10 cellular contexts compared by ENCODE assay signal in the genomic region with DNA sequence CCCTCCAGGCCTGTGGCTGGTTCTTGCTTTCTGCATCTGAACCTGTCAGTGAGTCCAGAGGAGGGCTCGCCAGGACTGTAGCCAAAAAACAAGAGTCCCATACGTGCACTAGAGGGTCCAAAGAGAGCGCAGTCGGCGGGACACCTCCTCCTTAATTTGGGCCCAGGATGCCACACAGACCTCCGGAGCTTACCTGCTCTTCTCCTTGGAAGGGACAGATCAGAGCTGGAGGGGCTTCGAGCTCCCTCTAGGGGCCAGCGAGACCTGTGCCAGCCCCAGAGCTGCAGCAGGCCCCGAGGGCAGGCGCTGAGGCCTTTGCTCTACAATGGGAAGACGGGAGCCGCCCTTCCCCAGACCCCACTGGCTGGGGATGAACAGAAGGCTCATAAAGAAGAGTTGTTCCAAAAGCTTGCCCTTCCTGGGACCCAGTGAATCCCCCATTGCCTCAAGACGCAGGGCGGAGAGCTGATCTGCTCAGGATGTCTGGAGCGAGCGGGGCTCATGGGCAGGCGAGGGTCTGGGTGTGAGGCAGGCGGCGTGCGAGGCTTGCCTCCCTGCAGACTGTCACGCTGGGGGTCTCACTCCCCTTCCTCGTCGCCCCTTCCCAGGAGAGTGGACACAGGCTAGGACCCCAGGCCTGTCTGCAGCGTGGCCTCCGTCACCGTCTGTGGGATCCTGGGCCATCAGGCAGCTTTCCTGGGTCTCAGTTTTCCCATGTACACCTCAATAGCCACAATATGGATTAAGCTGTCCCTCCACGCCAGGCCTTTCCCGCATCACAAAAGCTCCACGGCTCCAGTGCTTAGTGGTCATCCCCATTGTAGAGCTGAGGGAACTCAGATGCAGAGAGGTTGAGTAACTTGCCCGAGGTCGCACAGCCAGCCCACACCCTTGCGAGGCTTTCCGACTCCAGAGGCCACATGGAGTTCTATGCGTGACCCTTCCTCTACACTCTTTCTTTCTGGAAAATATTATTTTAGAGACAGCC. TPM values are rescaled to one million over a fixed set of nuclear protein-coding genes. Genes with fewer than 3 reads are reported as not detected.
DNase-seq lines count a peak whose midpoint lies in the region; ATAC-seq and TF ChIP-seq lines count a peak whose summit lies in the region.
"Had no signal": no experiment of that assay in that cellular context is flagged by ENCODE, and none has a peak within 500 bp of the region (broad histone marks: within the 10 kb centered on the region; RNA-seq: fewer than 3 reads in every experiment).

No MANE protein-coding gene starts in this region.

- no peaks in the 10 kb centered on the region for H3K79me2 ChIP-seq in OCI-LY7 (ENCODE audit: insufficient read depth, low read depth, low read length)

- WGBS in ovary, 3 donors = 57 to 65% (median 57%) methylated on average over 34 of the region's 34 CpGs

- H3K4me1 ChIP-seq in OCI-LY7 (ENCODE audit: insufficient read depth, low read length, poor library complexity, severe bottlenecking) (no peaks in the 10 kb centered on the region), ovary (ENCODE audit: insufficient read depth) (no peaks in the 10 kb centered on the region)

- H3K9me3 ChIP-seq in OCI-LY7 (ENCODE audit: low read length) = 0 out of 2 replicates have a peak, but pooled peaks cover 5% of the 10 kb centered on the region
- no peaks in the 10 kb centered on the region for H3K9me3 ChIP-seq in ovary

- DNase-seq in ACHN (peak; percentile 3), OCI-LY7 (ENCODE audit: low spot score) (peak; percentile 21), inferior parietal cortex (ENCODE audit: extremely low spot score) (peak; percentile 61), ovary (no peak)

- ATAC-seq in HG03521 (IDR thresholded peaks at IDR 0.05; ENCODE audit: unreplicated experiment) = no peak
- ATAC-seq in HG02623 (IDR thresholded peaks at IDR 0.05; ENCODE audit: unreplicated experiment) = no peak
- no peak for ATAC-seq in GM18502 (IDR thresholded peaks at IDR 0.05; ENCODE audit: poor library complexity, unreplicated experiment)

- H3K9me2 ChIP-seq in OCI-LY7 (ENCODE audit: insufficient read depth, low read length) = no peaks in the 10 kb centered on the region

- no peaks in the 10 kb centered on the region for H4K20me1 ChIP-seq in OCI-LY7 (ENCODE audit: insufficient read depth, low read length)

- TF ChIP-seq CTCF in GM12874 (IDR thresholded peaks at IDR 0.05; ENCODE audit: insufficient read depth, low read depth, low read length) (peak; percentile 42), OCI-LY7 (conservative IDR thresholded peaks at IDR 0.05; ENCODE audit: low read length) (peak; percentile 67), ovary (IDR thresholded peaks at IDR 0.05) (no peak)

- TF ChIP-seq POLR2A in ovary (IDR thresholded peaks at IDR 0.05) = no peak

- no peak overlapping the region for H2AFZ ChIP-seq in OCI-LY7 (ENCODE audit: low read length)

- no peaks in the 10 kb centered on the region for H3K27me3 ChIP-seq in ovary

- in situ Hi-C loops in ACHN (cut with HindIII; ENCODE audit: low pct_ligation_motif_present, low pct_unique_long_range_greater_than_20kb, low sequenced_read_pairs) = no loop called here

- no peaks in the 10 kb centered on the region for H3K36me3 ChIP-seq in OCI-LY7 (ENCODE audit: insufficient read depth, low read length)
- H3K36me3 ChIP-seq in ovary = no peaks in the 10 kb centered on the region

- no peak overlapping the region for H3K4me2 ChIP-seq in OCI-LY7 (ENCODE audit: low read length)

- H3K27ac ChIP-seq in OCI-LY7 (ENCODE audit: low read depth, low read length, poor library complexity, severe bottlenecking) (no peak overlapping the region), ovary (no peak overlapping the region)

- CTCF ChIA-PET in OCI-LY7 (lab: Charles Lee; ENCODE audit: unreplicated experiment) = no interaction called here

- no TSS peak for BruUV-seq in OCI-LY7 (replicated peaks; lab: Mats Ljungman, UMichigan)

- intact Hi-C loops in OCI-LY7 (cut with micrococcal nuclease; ENCODE audit: unreplicated experiment) (no loop called here), ovary (cut with DNase I) (no loop called here)

- POLR2A ChIA-PET in OCI-LY7 (lab: Charles Lee) = no interaction called here

- H3K4me3 ChIP-seq in OCI-LY7 (ENCODE audit: low read depth, low read length, poor library complexity, severe bottlenecking) (no peak overlapping the region), ovary (no peak overlapping the region)

- TF ChIP-seq EP300 in ovary (IDR thresholded peaks at IDR 0.05) = no peak

RNA-seq across cellular contexts. Expression of gene VSTM2B, which starts 46.9 kb away (rescaled TPM):
- total RNA-seq in OCI-LY7 (2014; rRNA removed; shearing (Covaris generic)) = not detected in 2 replicates
- total RNA-seq in OCI-LY7 (2022) (not detected in 2 replicates), ovary (under 1 TPM in 1 of 7 donors, not detected in 6; 0.13 TPM)
- not detected for polyA plus RNA-seq in ovary
- total RNA-seq: bronchial epithelial cell, RPMI7951 had no signal

Comparison
In these comparisons a context has a peak if more than half of its experiments do, and no peak if none do; other contexts are left out.
1. DNase-seq: peak in ACHN (single experiment), OCI-LY7 (single experiment) and inferior parietal cortex (single experiment); none in ovary (0 of 5).
2. CTCF ChIP-seq: peak in GM12874 (single experiment) and OCI-LY7 (single experiment); none in ovary (0 of 3).